2 cellular contexts compared by ENCODE assay signal in genomic region chr1:52463891-52464290, GRCh38.
TF ChIP-seq lines count a peak whose summit lies in the region.

No MANE protein-coding gene starts in this region.

TF ChIP-seq in HepG2, 621 proteins besides CTCF, POLR2A, EP300 and RAD21:
- TF ChIP-seq SAFB2 (CRISPR knock-in tag; IDR thresholded peaks at IDR 0.05; ENCODE audit: borderline replicate concordance, low read depth) = no peak
- TF ChIP-seq ZNF629 (CRISPR knock-in tag; conservative IDR thresholded peaks at IDR 0.05) = peak; percentile 65; the same call in 1 of the 2 replicates
- no peak for TF ChIP-seq ZNF326 (CRISPR knock-in tag; IDR thresholded peaks at IDR 0.05; ENCODE audit: borderline replicate concordance)
TF ChIP-seq in HepG2: peak in this region for 1.

TF ChIP-seq in H1, 55 proteins besides CTCF, POLR2A, EP300 and RAD21:
- TF ChIP-seq SAP30 (IDR thresholded peaks at IDR 0.05; ENCODE audit: insufficient read depth, insufficient replicate concordance, low read length) (no peak), KDM1A (IDR thresholded peaks at IDR 0.05; ENCODE audit: borderline replicate concordance, low read length) (peak; percentile 72), USF2 (IDR thresholded peaks at IDR 0.05; ENCODE audit: low read length) (no peak), TCF12 (IDR thresholded peaks at IDR 0.05; ENCODE audit: low read depth, low read length) (no peak), SIX5 (IDR thresholded peaks at IDR 0.05; ENCODE audit: low read depth, low read length) (no peak), RFX5 (IDR thresholded peaks at IDR 0.05; ENCODE audit: borderline replicate concordance, low read depth, low read length) (no peak), JUN (IDR thresholded peaks at IDR 0.05; ENCODE audit: low read depth, low read length) (no peak), SP2 (IDR thresholded peaks at IDR 0.05; ENCODE audit: low read length) (no peak)
